1 cellular context compared by ENCODE assay signal in the genomic region with DNA sequence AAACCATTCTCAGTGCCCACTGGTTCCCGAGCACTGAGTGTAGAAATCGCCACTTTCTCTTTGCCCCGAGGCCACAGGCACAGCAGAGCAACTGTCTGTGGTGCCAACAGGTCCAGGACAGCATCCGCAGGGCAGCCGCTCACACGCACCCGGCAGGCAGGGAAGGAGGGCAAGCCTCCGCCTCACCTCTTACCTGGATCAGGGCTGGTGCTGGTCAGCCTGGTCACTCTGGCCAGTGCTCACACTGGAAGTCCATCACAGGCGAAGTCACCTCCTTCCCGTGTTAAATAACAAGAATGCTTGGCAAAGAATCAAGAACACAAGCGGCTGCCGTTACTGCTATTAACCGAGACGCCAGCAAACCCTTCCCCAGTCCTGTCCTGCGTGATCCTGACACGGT.
TF ChIP-seq lines count a peak whose summit lies in the region.

No MANE protein-coding gene starts in this region.

TF ChIP-seq in HepG2, 621 proteins besides CTCF, POLR2A, EP300 and RAD21:
- TF ChIP-seq CREM (IDR thresholded peaks at IDR 0.05) (no peak), CREM (CRISPR knock-in tag; IDR thresholded peaks at IDR 0.05) (no peak), TBL1XR1 (IDR thresholded peaks at IDR 0.05; ENCODE audit: borderline replicate concordance, low read length, partially characterized antibody) (no peak), RBM22 (optimal IDR thresholded peaks at IDR 0.05; ENCODE audit: low read length) (peak; percentile 8), RXRA (CRISPR knock-in tag; IDR thresholded peaks at IDR 0.05) (peak; percentile 13; the same call in 1 of the 2 replicates), ZNF816 (CRISPR knock-in tag; IDR thresholded peaks at IDR 0.05; ENCODE audit: borderline replicate concordance) (no peak), RARA (CRISPR knock-in tag; IDR thresholded peaks at IDR 0.05) (no peak), MAFK (conservative IDR thresholded peaks at IDR 0.05 in 1 of 2, IDR thresholded peaks at IDR 0.05 in 1 of 2; ENCODE audit: low read length in 2 of 2) (no peak), ZNF678 (CRISPR knock-in tag; IDR thresholded peaks at IDR 0.05) (no peak), ZNF615 (CRISPR knock-in tag; IDR thresholded peaks at IDR 0.05; ENCODE audit: borderline replicate concordance) (no peak), STAT5B (CRISPR knock-in tag; IDR thresholded peaks at IDR 0.05) (no peak)
- TF ChIP-seq, protein P1, sequence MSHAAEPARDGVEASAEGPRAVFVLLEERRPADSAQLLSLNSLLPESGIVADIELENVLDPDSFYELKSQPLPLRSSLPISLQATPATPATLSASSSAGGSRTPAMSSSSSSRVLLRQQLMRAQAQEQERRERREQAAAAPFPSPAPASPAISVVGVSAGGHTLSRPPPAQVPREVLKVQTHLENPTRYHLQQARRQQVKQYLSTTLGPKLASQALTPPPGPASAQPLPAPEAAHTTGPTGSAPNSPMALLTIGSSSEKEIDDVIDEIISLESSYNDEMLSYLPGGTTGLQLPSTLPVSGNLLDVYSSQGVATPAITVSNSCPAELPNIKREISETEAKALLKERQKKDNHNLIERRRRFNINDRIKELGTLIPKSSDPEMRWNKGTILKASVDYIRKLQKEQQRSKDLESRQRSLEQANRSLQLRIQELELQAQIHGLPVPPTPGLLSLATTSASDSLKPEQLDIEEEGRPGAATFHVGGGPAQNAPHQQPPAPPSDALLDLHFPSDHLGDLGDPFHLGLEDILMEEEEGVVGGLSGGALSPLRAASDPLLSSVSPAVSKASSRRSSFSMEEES (CRISPR knock-in tag; IDR thresholded peaks at IDR 0.05): no peak
- TF ChIP-seq, protein P2, sequence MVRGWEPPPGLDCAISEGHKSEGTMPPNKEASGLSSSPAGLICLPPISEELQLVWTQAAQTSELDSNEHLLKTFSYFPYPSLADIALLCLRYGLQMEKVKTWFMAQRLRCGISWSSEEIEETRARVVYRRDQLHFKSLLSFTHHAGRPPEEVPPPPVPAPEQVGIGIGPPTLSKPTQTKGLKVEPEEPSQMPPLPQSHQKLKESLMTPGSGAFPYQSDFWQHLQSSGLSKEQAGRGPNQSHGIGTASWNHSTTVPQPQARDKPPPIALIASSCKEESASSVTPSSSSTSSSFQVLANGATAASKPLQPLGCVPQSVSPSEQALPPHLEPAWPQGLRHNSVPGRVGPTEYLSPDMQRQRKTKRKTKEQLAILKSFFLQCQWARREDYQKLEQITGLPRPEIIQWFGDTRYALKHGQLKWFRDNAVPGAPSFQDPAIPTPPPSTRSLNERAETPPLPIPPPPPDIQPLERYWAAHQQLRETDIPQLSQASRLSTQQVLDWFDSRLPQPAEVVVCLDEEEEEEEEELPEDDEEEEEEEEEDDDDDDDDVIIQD (CRISPR knock-in tag; IDR thresholded peaks at IDR 0.05; ENCODE audit: low read depth): no peak
- TF ChIP-seq, protein P3, sequence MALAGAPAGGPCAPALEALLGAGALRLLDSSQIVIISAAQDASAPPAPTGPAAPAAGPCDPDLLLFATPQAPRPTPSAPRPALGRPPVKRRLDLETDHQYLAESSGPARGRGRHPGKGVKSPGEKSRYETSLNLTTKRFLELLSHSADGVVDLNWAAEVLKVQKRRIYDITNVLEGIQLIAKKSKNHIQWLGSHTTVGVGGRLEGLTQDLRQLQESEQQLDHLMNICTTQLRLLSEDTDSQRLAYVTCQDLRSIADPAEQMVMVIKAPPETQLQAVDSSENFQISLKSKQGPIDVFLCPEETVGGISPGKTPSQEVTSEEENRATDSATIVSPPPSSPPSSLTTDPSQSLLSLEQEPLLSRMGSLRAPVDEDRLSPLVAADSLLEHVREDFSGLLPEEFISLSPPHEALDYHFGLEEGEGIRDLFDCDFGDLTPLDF (CRISPR knock-in tag; IDR thresholded peaks at IDR 0.05): no peak
- TF ChIP-seq, protein P4, sequence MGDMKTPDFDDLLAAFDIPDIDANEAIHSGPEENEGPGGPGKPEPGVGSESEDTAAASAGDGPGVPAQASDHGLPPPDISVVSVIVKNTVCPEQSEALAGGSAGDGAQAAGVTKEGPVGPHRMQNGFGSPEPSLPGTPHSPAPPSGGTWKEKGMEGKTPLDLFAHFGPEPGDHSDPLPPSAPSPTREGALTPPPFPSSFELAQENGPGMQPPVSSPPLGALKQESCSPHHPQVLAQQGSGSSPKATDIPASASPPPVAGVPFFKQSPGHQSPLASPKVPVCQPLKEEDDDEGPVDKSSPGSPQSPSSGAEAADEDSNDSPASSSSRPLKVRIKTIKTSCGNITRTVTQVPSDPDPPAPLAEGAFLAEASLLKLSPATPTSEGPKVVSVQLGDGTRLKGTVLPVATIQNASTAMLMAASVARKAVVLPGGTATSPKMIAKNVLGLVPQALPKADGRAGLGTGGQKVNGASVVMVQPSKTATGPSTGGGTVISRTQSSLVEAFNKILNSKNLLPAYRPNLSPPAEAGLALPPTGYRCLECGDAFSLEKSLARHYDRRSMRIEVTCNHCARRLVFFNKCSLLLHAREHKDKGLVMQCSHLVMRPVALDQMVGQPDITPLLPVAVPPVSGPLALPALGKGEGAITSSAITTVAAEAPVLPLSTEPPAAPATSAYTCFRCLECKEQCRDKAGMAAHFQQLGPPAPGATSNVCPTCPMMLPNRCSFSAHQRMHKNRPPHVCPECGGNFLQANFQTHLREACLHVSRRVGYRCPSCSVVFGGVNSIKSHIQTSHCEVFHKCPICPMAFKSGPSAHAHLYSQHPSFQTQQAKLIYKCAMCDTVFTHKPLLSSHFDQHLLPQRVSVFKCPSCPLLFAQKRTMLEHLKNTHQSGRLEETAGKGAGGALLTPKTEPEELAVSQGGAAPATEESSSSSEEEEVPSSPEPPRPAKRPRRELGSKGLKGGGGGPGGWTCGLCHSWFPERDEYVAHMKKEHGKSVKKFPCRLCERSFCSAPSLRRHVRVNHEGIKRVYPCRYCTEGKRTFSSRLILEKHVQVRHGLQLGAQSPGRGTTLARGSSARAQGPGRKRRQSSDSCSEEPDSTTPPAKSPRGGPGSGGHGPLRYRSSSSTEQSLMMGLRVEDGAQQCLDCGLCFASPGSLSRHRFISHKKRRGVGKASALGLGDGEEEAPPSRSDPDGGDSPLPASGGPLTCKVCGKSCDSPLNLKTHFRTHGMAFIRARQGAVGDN (CRISPR knock-in tag; IDR thresholded peaks at IDR 0.05): peak; percentile 41
TF ChIP-seq in HepG2: peak in this region for 3.
